ENCODE assay signal across 22 cellular contexts in genomic region chr3:195012571-195012970, GRCh38.
A peak's percentile ranks its signal among the peaks of the same experiment; 100 is the strongest.
DNase-seq lines count a peak whose midpoint lies in the region; ATAC-seq, FAIRE-seq and TF ChIP-seq lines count a peak whose summit lies in the region.
"Had no signal": no experiment of that assay in that cellular context is flagged by ENCODE, and none has a peak within 500 bp of the region (broad histone marks: within the 10 kb centered on the region; RNA-seq: fewer than 3 reads in every experiment).

No MANE protein-coding gene starts in this region.

- TF ChIP-seq RAD21 in H1 (IDR thresholded peaks at IDR 0.05 in 1 of 2, conservative IDR thresholded peaks at IDR 0.05 in 1 of 2; ENCODE audit: low read depth in 2 of 2, low read length in 2 of 2): no peak

- CTCF ChIA-PET in H1 (lab: Charles Lee; ENCODE audit: partially characterized antibody): interaction anchor here (1.1 to 3.7 kb wide), 6 partner anchors 8 to 330 kb away, joined by 3 to 11 read pairs (median 6); no protein-coding TSS in a partner anchor
- CTCF ChIA-PET in naive thymus-derived CD4-positive, alpha-beta T cell (lab: Charles Lee): no interaction called here

- no peak for TF ChIP-seq EP300 in H1 (IDR thresholded peaks at IDR 0.05; ENCODE audit: borderline replicate concordance in 1 of 2, low read depth in 2 of 2, low read length in 2 of 2)

- H2BK5ac ChIP-seq in H1 (ENCODE audit: low read depth, low read length) (no peak overlapping the region), neuronal stem cell (ENCODE audit: low read length) (no peak overlapping the region)

- H2BK120ac ChIP-seq in H1 (replicated peaks; ENCODE audit: low read depth, low read length): no peak overlapping the region
- H2BK120ac ChIP-seq in neuronal stem cell (ENCODE audit: low read depth, low read length): no peak overlapping the region

- H3K27ac ChIP-seq in H1 (ENCODE audit: low read depth, low read length) (no peak overlapping the region), neuronal stem cell (replicated peaks; ENCODE audit: low read length) (no peak overlapping the region), upper lobe of right lung (no peak overlapping the region)
- no peak overlapping the region for H3K27ac ChIP-seq in naive thymus-derived CD4-positive, alpha-beta T cell (ENCODE audit: low read depth, low read length)
- H3K27ac ChIP-seq: HL-60, KMS-11, RWPE1 had no signal

- no peaks in the 10 kb centered on the region for H3K36me3 ChIP-seq in H1 (ENCODE audit: control insufficient read depth in 2 of 4, insufficient read depth in 4 of 4, low read length in 3 of 4)
- H3K36me3 ChIP-seq in neuronal stem cell (replicated peaks in 1 of 2; ENCODE audit: control insufficient read depth in 2 of 2, insufficient read depth in 2 of 2, low read length in 2 of 2): no peaks in the 10 kb centered on the region
- no peaks in the 10 kb centered on the region for H3K36me3 ChIP-seq in upper lobe of right lung
- no peaks in the 10 kb centered on the region for H3K36me3 ChIP-seq in naive thymus-derived CD4-positive, alpha-beta T cell (ENCODE audit: control insufficient read depth in 2 of 3, insufficient read depth in 3 of 3, low read length in 3 of 3)

- H2AFZ ChIP-seq in H1 (ENCODE audit: low read length) (no peak overlapping the region), neuronal stem cell (ENCODE audit: low read length) (no peak overlapping the region)

- H3K36me3 Mint-ChIP-seq in naive thymus-derived CD4-positive, alpha-beta T cell: no peaks in the 10 kb centered on the region
- H3K36me3 Mint-ChIP-seq in stimulated activated naive B cell treated with anti-CD40 and anti-IgM and Interleukin-4, amounts not matched to agents 10 μg/mL and 1 μg/mL and 100 μg/mL, for 72 hours: no peaks in the 10 kb centered on the region

- H3K79me1 ChIP-seq in H1 (ENCODE audit: low read depth, low read length): no peaks in the 10 kb centered on the region
- no peaks in the 10 kb centered on the region for H3K79me1 ChIP-seq in neuronal stem cell (ENCODE audit: low read depth, low read length)

- H2BK20ac ChIP-seq in H1 (ENCODE audit: low read length): no peak overlapping the region

- H4K91ac ChIP-seq in H1 (replicated peaks; ENCODE audit: insufficient read length, low read length): no peak overlapping the region
- H4K91ac ChIP-seq in neuronal stem cell (ENCODE audit: low read depth, low read length, poor library complexity): no peak overlapping the region

- H3K14ac ChIP-seq in H1 (ENCODE audit: insufficient read length): no peak overlapping the region
- no peak overlapping the region for H3K14ac ChIP-seq in neuronal stem cell (ENCODE audit: low read length)

- POLR2A ChIA-PET in H1 (lab: Charles Lee; ENCODE audit: partially characterized antibody): no interaction called here
- POLR2A ChIA-PET in naive thymus-derived CD4-positive, alpha-beta T cell (lab: Charles Lee): no interaction called here

- no peak for TF ChIP-seq POLR2A in H1 (IDR thresholded peaks at IDR 0.05; ENCODE audit: control extremely low read depth in 1 of 2, low read depth in 2 of 2, low read length in 2 of 2)

- peaks cover 7% of the 10 kb centered on the region in 2 experiments for H3K9me3 ChIP-seq in H1 (ENCODE audit: insufficient read depth in 2 of 2, low read depth in 1 of 2, low read length in 1 of 2)
- H3K9me3 ChIP-seq in neuronal stem cell (replicated peaks in 1 of 2; ENCODE audit: control insufficient read depth in 2 of 2, insufficient read depth in 1 of 2, low read depth in 1 of 2, low read length in 2 of 2): no peaks in the 10 kb centered on the region
- H3K9me3 ChIP-seq in upper lobe of right lung: no peaks in the 10 kb centered on the region
- H3K9me3 ChIP-seq in naive thymus-derived CD4-positive, alpha-beta T cell (ENCODE audit: control insufficient read depth in 2 of 3, low read length in 3 of 3): no peaks in the 10 kb centered on the region

- no peak overlapping the region for H3K23ac ChIP-seq in H1 (ENCODE audit: insufficient read length)
- H3K23ac ChIP-seq in neuronal stem cell (ENCODE audit: low read depth, low read length, poor library complexity): no peak overlapping the region

- H4K5ac ChIP-seq in H1 (ENCODE audit: insufficient read length, low read depth, low read length): no peak overlapping the region

- peaks cover 0 to 20% (median 0%) of the 10 kb centered on the region in 5 donors for H3K27me3 Mint-ChIP-seq in naive thymus-derived CD4-positive, alpha-beta T cell
- H3K27me3 Mint-ChIP-seq in stimulated activated naive B cell treated with anti-CD40 and anti-IgM and Interleukin-4, amounts not matched to agents 10 μg/mL and 1 μg/mL and 100 μg/mL, for 72 hours: peaks cover 10 to 18% of the 10 kb centered on the region in 2 donors

- no peak for FAIRE-seq in H1 (lab: Jason Lieb, UNC)
- FAIRE-seq: GM12891 had no signal

- H2AK5ac ChIP-seq in H1 (ENCODE audit: low read depth, low read length): no peak overlapping the region
- no peak overlapping the region for H2AK5ac ChIP-seq in neuronal stem cell (ENCODE audit: low read depth, low read length)

- H3K4me2 ChIP-seq in H1 (ENCODE audit: insufficient read depth in 1 of 2, low read depth in 2 of 2, low read length in 2 of 2) (no peak overlapping the region), neuronal stem cell (ENCODE audit: insufficient read depth, low read length, poor library complexity, severe bottlenecking) (no peak overlapping the region)
- H3K4me2 ChIP-seq: KMS-11 had no signal

- H3K27me3 ChIP-seq in H1 (replicated peaks in 1 of 4; ENCODE audit: control insufficient read depth in 3 of 4, extremely low read depth in 1 of 4, insufficient read depth in 3 of 4, low read length in 3 of 4) (no peaks in the 10 kb centered on the region; a peak in 1 of 7 replicates), neuronal stem cell (ENCODE audit: control insufficient read depth in 3 of 3, insufficient read depth in 3 of 3, low read depth in 1 of 3, low read length in 3 of 3) (peaks cover 0 to 25% (median 0%) of the 10 kb centered on the region in 3 experiments), upper lobe of right lung (no peaks in the 10 kb centered on the region)
- no peaks in the 10 kb centered on the region for H3K27me3 ChIP-seq in naive thymus-derived CD4-positive, alpha-beta T cell (ENCODE audit: control insufficient read depth in 2 of 2, insufficient read depth in 2 of 2, low read length in 2 of 2)

- no peak overlapping the region for H3K18ac ChIP-seq in H1 (ENCODE audit: extremely low read depth, low read length)
- H3K18ac ChIP-seq in neuronal stem cell (ENCODE audit: low read length): peak overlapping the region; percentile 32

- no peak overlapping the region for H3K4me3 ChIP-seq in H1 (ENCODE audit: extremely low read depth in 1 of 4, insufficient read depth in 2 of 4, low read depth in 3 of 4, low read length in 4 of 4)
- H3K4me3 ChIP-seq in neuronal stem cell (ENCODE audit: low read length in 2 of 2): no peak overlapping the region
- H3K4me3 ChIP-seq in upper lobe of right lung: no peak overlapping the region
- H3K4me3 ChIP-seq in naive thymus-derived CD4-positive, alpha-beta T cell (ENCODE audit: low read length): no peak overlapping the region

- H3K27ac Mint-ChIP-seq in naive thymus-derived CD4-positive, alpha-beta T cell: peak overlapping the region in 1 of 9 donors; percentile 32
- no peak overlapping the region for H3K27ac Mint-ChIP-seq in stimulated activated naive B cell treated with anti-CD40 and anti-IgM and Interleukin-4, amounts not matched to agents 10 μg/mL and 1 μg/mL and 100 μg/mL, for 72 hours
- H3K27ac Mint-ChIP-seq: IgD-negative memory B cell had no signal

- peak; percentile 50 for DNase-seq in activated effector memory CD4-positive, alpha-beta T cell treated with anti-CD3 and anti-CD28 coated beads, Interleukin-2, amount 50 U/mL, for 16 hours
- no peak for DNase-seq in activated effector memory CD4-positive, alpha-beta T cell treated with Interleukin-2 at 50 U/mL for 16 hours
- no peak for DNase-seq in H1 (ENCODE audit: low read depth in 1 of 2, low spot score in 2 of 2)
- no peak for DNase-seq in neuronal stem cell (ENCODE audit: low spot score)
- peak; percentile 43 for DNase-seq in upper lobe of right lung
- DNase-seq in T1000 (lab: John Stamatoyannopoulos, UW): no peak
- no peak for DNase-seq in naive thymus-derived CD4-positive, alpha-beta T cell
- DNase-seq in stimulated activated naive B cell treated with anti-CD40 and anti-IgM and Interleukin-4, amounts not matched to agents 10 μg/mL and 1 μg/mL and 100 μg/mL, for 72 hours: no peak
- DNase-seq: 8988T, ACHN, Calu3, DMS79 treated with DMSO at 0.1 percent for 48 hours, GF-D8, MM.1S, NCI-H2029, NCI-H524 treated with DMSO at 0.1 percent for 48 hours, SHP77 treated with DMSO at 0.1 percent for 48 hours had no signal

- no peak overlapping the region for H3K4me3 Mint-ChIP-seq in naive thymus-derived CD4-positive, alpha-beta T cell
- no peak overlapping the region for H3K4me3 Mint-ChIP-seq in stimulated activated naive B cell treated with anti-CD40 and anti-IgM and Interleukin-4, amounts not matched to agents 10 μg/mL and 1 μg/mL and 100 μg/mL, for 72 hours
- H3K4me3 Mint-ChIP-seq: IgD-negative memory B cell had no signal

- H3K4ac ChIP-seq in H1 (replicated peaks; ENCODE audit: insufficient read length, low read depth, low read length) (no peak overlapping the region), neuronal stem cell (ENCODE audit: low read length) (no peak overlapping the region)

- H3K23me2 ChIP-seq in H1 (ENCODE audit: low read depth, low read length): no peaks in the 10 kb centered on the region; the same call in 1 of the 2 replicates

- TF ChIP-seq CTCF in H1 (IDR thresholded peaks at IDR 0.05; ENCODE audit: control extremely low read depth in 1 of 3, insufficient read depth in 1 of 3, low read depth in 1 of 3, low read length in 3 of 3) (no peak), upper lobe of right lung (IDR thresholded peaks at IDR 0.05) (no peak)

- H4K8ac ChIP-seq in H1 (ENCODE audit: extremely low read depth, insufficient read depth, low read length) (no peak overlapping the region; the same call in 1 of the 2 replicates), neuronal stem cell (ENCODE audit: low read depth, low read length) (no peak overlapping the region)

- H3K4me1 ChIP-seq in H1 (replicated peaks in 1 of 4; ENCODE audit: control insufficient read depth in 3 of 4, insufficient read depth in 4 of 4, low read length in 3 of 4) (peaks cover 0 to 6% (median 2%) of the 10 kb centered on the region in 4 experiments; a peak in 4 of 7 replicates), neuronal stem cell (ENCODE audit: control insufficient read depth in 2 of 2, insufficient read depth in 1 of 2, low read depth in 1 of 2, low read length in 2 of 2) (no peaks in the 10 kb centered on the region), upper lobe of right lung (peaks cover 4% of the 10 kb centered on the region)
- H3K4me1 ChIP-seq in naive thymus-derived CD4-positive, alpha-beta T cell (ENCODE audit: control insufficient read depth in 2 of 2, insufficient read depth in 2 of 2, low read length in 2 of 2): no peaks in the 10 kb centered on the region

- ATAC-seq in upper lobe of right lung: no peak
- ATAC-seq in naive thymus-derived CD4-positive, alpha-beta T cell: no peak
- ATAC-seq in stimulated activated naive B cell treated with anti-CD40 and anti-IgM and Interleukin-4, amounts not matched to agents 10 μg/mL and 1 μg/mL and 100 μg/mL, for 72 hours (replicated peaks): no peak

- WGBS in H1 (ENCODE audit: extremely low coverage in 1 of 2, insufficient coverage in 1 of 2, insufficient read length in 1 of 2, insufficient replicate concordance in 2 of 2, low coverage in 1 of 2, low lambda C conversion rate in 2 of 2, missing lambda C conversion rate in 1 of 2), 2 experiments: 78% methylated on average over 4 of the region's 4 CpGs; no CpG with 5 or more reads in 1 of the 2 experiments
- WGBS in neuronal stem cell (ENCODE audit: extremely low coverage in 2 of 2, insufficient read length in 2 of 2, insufficient replicate concordance in 1 of 2), 2 donors: no CpG with 5 or more reads among the region's 4 CpGs

- H3K79me2 ChIP-seq in H1 (ENCODE audit: control insufficient read depth in 1 of 2, insufficient read depth in 2 of 2, low read length in 2 of 2): no peaks in the 10 kb centered on the region

- H3K9ac ChIP-seq in H1 (replicated peaks in 1 of 4; ENCODE audit: extremely low read depth in 1 of 4, low read depth in 3 of 4, low read length in 3 of 4) (no peak overlapping the region), neuronal stem cell (ENCODE audit: low read depth, low read length, poor library complexity) (no peak overlapping the region)
- H3K9ac ChIP-seq: KMS-11 had no signal

- intact Hi-C loops in upper lobe of right lung (cut with DNase I): no loop called here
- intact Hi-C loops in naive thymus-derived CD4-positive, alpha-beta T cell (cut with micrococcal nuclease): no loop called here

- no peaks in the 10 kb centered on the region for H3K9me3 Mint-ChIP-seq in naive thymus-derived CD4-positive, alpha-beta T cell
- no peaks in the 10 kb centered on the region for H3K9me3 Mint-ChIP-seq in stimulated activated naive B cell treated with anti-CD40 and anti-IgM and Interleukin-4, amounts not matched to agents 10 μg/mL and 1 μg/mL and 100 μg/mL, for 72 hours
- H3K9me3 Mint-ChIP-seq: IgD-negative memory B cell had no signal

- H3K56ac ChIP-seq in H1 (replicated peaks; ENCODE audit: insufficient read length, low read depth, low read length): no peak overlapping the region

- H2BK15ac ChIP-seq in H1 (ENCODE audit: low read length) (no peak overlapping the region), neuronal stem cell (ENCODE audit: low read length) (no peak overlapping the region)

- no peaks in the 10 kb centered on the region for H4K20me1 ChIP-seq in H1 (replicated peaks in 1 of 2; ENCODE audit: control insufficient read depth in 1 of 2, insufficient read depth in 2 of 2, low read length in 2 of 2)

- peaks cover 3 to 10% (median 6%) of the 10 kb centered on the region in 7 donors for H3K4me1 Mint-ChIP-seq in naive thymus-derived CD4-positive, alpha-beta T cell
- H3K4me1 Mint-ChIP-seq in stimulated activated naive B cell treated with anti-CD40 and anti-IgM and Interleukin-4, amounts not matched to agents 10 μg/mL and 1 μg/mL and 100 μg/mL, for 72 hours: peaks cover 17 to 21% of the 10 kb centered on the region in 2 donors

- H2BK12ac ChIP-seq in H1 (ENCODE audit: low read depth, low read length) (0 out of 2 replicates have a peak overlapping the region, but pooled peaks have one; percentile 12), neuronal stem cell (ENCODE audit: low read length) (no peak overlapping the region)

Comparison
In these comparisons a context has a peak if more than half of its experiments do, and no peak if none do; other contexts are left out.
1. DNase-seq: peak in activated effector memory CD4-positive, alpha-beta T cell treated with anti-CD3 and anti-CD28 coated beads, Interleukin-2, amount 50 U/mL, for 16 hours (single experiment) and upper lobe of right lung (single experiment); none in activated effector memory CD4-positive, alpha-beta T cell treated with Interleukin-2 at 50 U/mL for 16 hours (single experiment), H1 (0 of 2), neuronal stem cell (single experiment), T1000 (single experiment), naive thymus-derived CD4-positive, alpha-beta T cell (0 of 9) and stimulated activated naive B cell treated with anti-CD40 and anti-IgM and Interleukin-4, amounts not matched to agents 10 μg/mL and 1 μg/mL and 100 μg/mL, for 72 hours (single experiment).